26 cellular contexts compared by ENCODE assay signal in the genomic region with DNA sequence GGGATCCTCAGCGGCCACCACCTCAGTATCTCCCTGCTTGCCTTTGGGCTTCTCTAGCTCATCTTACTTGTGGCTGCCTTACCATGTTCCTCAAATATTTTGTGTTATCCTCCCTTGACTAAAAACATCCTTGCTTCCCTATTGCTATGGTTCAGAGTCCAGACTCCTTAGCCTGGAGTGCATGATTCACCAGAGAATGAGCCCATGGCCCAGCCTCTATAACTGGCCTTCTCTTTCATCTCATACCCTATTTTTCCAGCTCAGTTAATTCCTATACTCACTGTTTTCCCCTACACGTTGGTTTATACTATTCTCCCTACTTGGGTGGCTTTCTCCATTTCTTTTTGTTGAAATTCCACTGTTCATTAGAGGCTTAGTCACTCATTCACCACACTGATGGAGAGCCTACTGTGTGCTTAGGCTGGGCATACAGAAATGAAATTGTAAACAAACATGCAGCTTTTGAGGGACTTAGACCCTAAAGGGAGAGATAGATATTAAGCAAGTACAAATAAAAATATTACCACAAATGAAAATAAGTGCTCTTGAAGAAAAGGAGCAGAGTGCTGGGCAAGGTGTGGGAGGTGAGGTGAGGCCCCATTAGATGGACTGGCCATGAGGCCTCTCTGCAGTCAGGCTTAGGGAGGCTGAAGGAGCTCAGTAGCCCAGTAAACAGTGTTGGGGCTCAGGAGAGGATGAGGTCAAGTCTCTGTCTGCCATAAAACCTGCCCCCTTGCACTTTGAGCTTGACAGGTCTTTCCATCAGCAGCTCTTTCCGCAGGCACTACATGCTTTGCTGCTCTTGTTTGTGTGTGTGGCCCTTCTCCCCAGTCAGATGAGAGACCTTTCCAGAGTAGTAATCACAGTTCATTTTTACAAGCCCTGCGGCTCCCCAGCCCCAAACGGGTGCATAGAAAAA.
DNase-seq lines count a peak whose midpoint lies in the region; TF ChIP-seq lines count a peak whose summit lies in the region.
"Had no signal": no experiment of that assay in that cellular context is flagged by ENCODE, and none has a peak within 500 bp of the region (broad histone marks: within the 10 kb centered on the region; RNA-seq: fewer than 3 reads in every experiment).

No MANE protein-coding gene starts in this region.

- no peaks in the 10 kb centered on the region for H3K27me3 ChIP-seq in SJSA1 (replicated peaks)
- H3K27me3 ChIP-seq in muscle layer of colon (ENCODE audit: control insufficient read depth in 1 of 2, insufficient read depth in 2 of 2, low read length in 2 of 2): no peaks in the 10 kb centered on the region
- no peaks in the 10 kb centered on the region for H3K27me3 ChIP-seq in tibial artery
- H3K27me3 ChIP-seq: breast epithelium, Peyer's patch had no signal

- intact Hi-C loops in tibial artery (cut with DNase I; ENCODE audit: low total_unique reads): no loop called here

- no peaks in the 10 kb centered on the region for H3K36me3 ChIP-seq in SJSA1
- H3K36me3 ChIP-seq in muscle layer of colon (ENCODE audit: insufficient read depth, low read length): peaks cover 21% of the 10 kb centered on the region
- H3K36me3 ChIP-seq in tibial artery: no peaks in the 10 kb centered on the region
- H3K36me3 ChIP-seq: breast epithelium had no signal

- H3K9me3 ChIP-seq in SJSA1 (replicated peaks) (no peaks in the 10 kb centered on the region), muscle layer of colon (ENCODE audit: low read length) (no peaks in the 10 kb centered on the region), tibial artery (no peaks in the 10 kb centered on the region)
- H3K9me3 ChIP-seq: breast epithelium, Peyer's patch, psoas muscle had no signal

- H3K4me1 ChIP-seq in SJSA1 (replicated peaks): peaks cover 46% of the 10 kb centered on the region
- peaks cover 80% of the 10 kb centered on the region for H3K4me1 ChIP-seq in muscle layer of colon (ENCODE audit: insufficient read depth, low read length)
- peaks cover 0 to 81% (median 41%) of the 10 kb centered on the region in 4 donors for H3K4me1 ChIP-seq in tibial artery

- H3K27ac ChIP-seq in SJSA1 (peak overlapping the region; percentile 30), muscle layer of colon (ENCODE audit: low read depth, low read length) (peak overlapping the region; percentile 30), tibial artery (peak overlapping the region; percentile 45 to 96)
- H3K27ac ChIP-seq: breast epithelium, psoas muscle had no signal

- H3K4me3 ChIP-seq in SJSA1 (no peak overlapping the region), epithelial cell of esophagus (ENCODE audit: low read length) (no peak overlapping the region), muscle layer of colon (ENCODE audit: low read depth in 1 of 2, low read length in 2 of 2) (no peak overlapping the region), tibial artery (no peak overlapping the region)
- H3K4me3 ChIP-seq: breast epithelium, Peyer's patch, psoas muscle had no signal

- TF ChIP-seq CTCF in epithelial cell of esophagus (IDR thresholded peaks at IDR 0.05; ENCODE audit: insufficient read depth, low read depth, low read length, missing control alignments): no peak
- no peak for TF ChIP-seq CTCF in tibial artery (IDR thresholded peaks at IDR 0.05)

- H3K9ac ChIP-seq in muscle layer of colon (ENCODE audit: low read length): no peak overlapping the region

- peak; percentile 69 to 89 for DNase-seq in SJSA1 (ENCODE audit: low read depth in 1 of 2, low spot score in 2 of 2)
- peak; percentile 15 for DNase-seq in epithelial cell of esophagus (ENCODE audit: low read depth)
- no peak for DNase-seq in tibial artery
- DNase-seq in activated CD4-positive, alpha-beta T cell treated with anti-CD3 and anti-CD28 coated beads for 48 hours: no peak
- DNase-seq in NCI-H526 (lab: John Stamatoyannopoulos, UW): no peak
- no peak for DNase-seq in OCI-M1 (lab: John Stamatoyannopoulos, UW)
- DNase-seq: activated CD4-positive, alpha-beta T cell treated with anti-CD3 and anti-CD28 coated beads, Interleukin-2, amount 50 U/mL, for 48 hours; activated CD4-positive, CD25-positive, alpha-beta regulatory T cell; activated naive CD4-positive, alpha-beta T cell treated with anti-CD3 and anti-CD28 coated beads, Interleukin-2, amount 50 U/mL, for 16 hours; amniotic stem cell; C1 segment of cervical spinal cord; DND-41; effector CD8-positive, alpha-beta T cell; erythroblast; Kasumi-1; mesenchymal stem cell; naive B cell; NCI-H1048; NCI-H1694 treated with DMSO at 0.1 percent for 48 hours; NCI-H2171 treated with DMSO at 0.1 percent for 48 hours; NCI-H524; nucleus accumbens; Peyer's patch; psoas muscle had no signal

Comparison
In these comparisons a context has a peak if more than half of its experiments do, and no peak if none do; other contexts are left out.
1. DNase-seq: peak in SJSA1 (2 of 2) and epithelial cell of esophagus (single experiment); none in tibial artery (0 of 2), activated CD4-positive, alpha-beta T cell treated with anti-CD3 and anti-CD28 coated beads for 48 hours (single experiment), NCI-H526 (0 of 2) and OCI-M1 (single experiment).
2. Peak in every context shown above with its lines, with median percentiles within 50 percentile points of each other: H3K27ac ChIP-seq.